Comparison of ENCODE assay signal across 12 cellular contexts in genomic region chr6:150876598-150876997, GRCh38. TPM values are rescaled to one million over a fixed set of nuclear protein-coding genes. Genes with fewer than 3 reads are reported as not detected.
DNase-seq lines count a peak whose midpoint lies in the region; ATAC-seq and TF ChIP-seq lines count a peak whose summit lies in the region.
"Had no signal": no experiment of that assay in that cellular context is flagged by ENCODE, and none has a peak within 500 bp of the region (broad histone marks: within the 10 kb centered on the region; RNA-seq: fewer than 3 reads in every experiment).

No MANE protein-coding gene starts in this region.

- DNase-seq in NCI-H2081 (lab: John Stamatoyannopoulos, UW), result peak; percentile 33 to 69
- no peak for DNase-seq in NCI-H2081 treated with DMSO at 0.1 percent for 48 hours (lab: John Stamatoyannopoulos, UW)
- DNase-seq in breast epithelium (ENCODE audit: low spot score in 2 of 2), result peak; percentile 75 to 79
- DNase-seq in left colon, result peak; percentile 34 to 55
- peak; percentile 70 for DNase-seq in testis
- DNase-seq in NCI-H1417 (lab: John Stamatoyannopoulos, UW), result no peak
- no peak for DNase-seq in activated naive CD4-positive, alpha-beta T cell treated with Interleukin-2 at 50 U/mL for 16 hours
- no peak for DNase-seq in epidermal melanocyte (ENCODE audit: insufficient read length, low spot score)
- DNase-seq: activated CD4-positive, alpha-beta T cell treated with anti-CD3 and anti-CD28 coated beads, Interleukin-2, amount 50 U/mL, for 48 hours; HFFc6; NCI-H1436; trophoblast cell had no signal

- no peaks in the 10 kb centered on the region for H3K4me1 ChIP-seq in breast epithelium
- H3K4me1 ChIP-seq in testis, result peaks cover 11% of the 10 kb centered on the region

- H3K36me3 ChIP-seq in breast epithelium (no peaks in the 10 kb centered on the region), testis (ENCODE audit: low read depth, missing control alignments) (no peaks in the 10 kb centered on the region)

- TF ChIP-seq CTCF in breast epithelium (IDR thresholded peaks at IDR 0.05) (peak in 1 of 3 donors; percentile 39), testis (IDR thresholded peaks at IDR 0.05) (no peak)

- H3K4me3 ChIP-seq in breast epithelium (no peak overlapping the region), testis (no peak overlapping the region)

- no peak for TF ChIP-seq POLR2A in breast epithelium (IDR thresholded peaks at IDR 0.05)
- no peak for TF ChIP-seq POLR2A in testis (IDR thresholded peaks at IDR 0.05)

- 49 to 52% methylated on average over 5 of the region's 5 CpGs for WGBS in testis, 2 donors

- H3K27me3 ChIP-seq in breast epithelium, result no peaks in the 10 kb centered on the region
- H3K27me3 ChIP-seq in testis, result no peaks in the 10 kb centered on the region

- intact Hi-C loops in breast epithelium (cut with DNase I; ENCODE audit: low total_unique reads), result no loop called here
- intact Hi-C loops in left colon (cut with DNase I, micrococcal nuclease), result no loop called here
- intact Hi-C loops in testis (cut with DNase I; ENCODE audit: low total_unique reads), result no loop called here

- H3K27ac ChIP-seq in breast epithelium (no peak overlapping the region), testis (no peak overlapping the region)

- H3K9me3 ChIP-seq in breast epithelium (no peaks in the 10 kb centered on the region), testis (no peaks in the 10 kb centered on the region)

- ATAC-seq in left colon, result peak; percentile 70

RNA-seq across cellular contexts. Expression of gene MTHFD1L, which starts 11.1 kb away (rescaled TPM):
- 10 to 100 TPM in 2 of 3 donors, 1 to 10 TPM in 1; 3.5 to 15.1 (median 11.0) TPM for total RNA-seq in breast epithelium
- 10 to 100 TPM in 1 of 2 donors, 1 to 10 TPM in 1; 5.1 to 10.9 TPM for total RNA-seq in left colon
- total RNA-seq in testis, result 10 to 100 TPM; 29.5 to 35.3 TPM
- polyA plus RNA-seq in testis (ENCODE audit: insufficient read depth, low read depth, low replicate concordance), result 23.4 TPM

Comparison
In these comparisons a context has a peak if more than half of its experiments do, and no peak if none do; other contexts are left out.
1. DNase-seq: peak in NCI-H2081 (2 of 2), breast epithelium (2 of 2), left colon (2 of 2) and testis (single experiment); none in NCI-H2081 treated with DMSO at 0.1 percent for 48 hours (single experiment), NCI-H1417 (0 of 3), activated naive CD4-positive, alpha-beta T cell treated with Interleukin-2 at 50 U/mL for 16 hours (single experiment) and epidermal melanocyte (single experiment).